Comparison of ENCODE assay signal across 34 cellular contexts in the genomic region with DNA sequence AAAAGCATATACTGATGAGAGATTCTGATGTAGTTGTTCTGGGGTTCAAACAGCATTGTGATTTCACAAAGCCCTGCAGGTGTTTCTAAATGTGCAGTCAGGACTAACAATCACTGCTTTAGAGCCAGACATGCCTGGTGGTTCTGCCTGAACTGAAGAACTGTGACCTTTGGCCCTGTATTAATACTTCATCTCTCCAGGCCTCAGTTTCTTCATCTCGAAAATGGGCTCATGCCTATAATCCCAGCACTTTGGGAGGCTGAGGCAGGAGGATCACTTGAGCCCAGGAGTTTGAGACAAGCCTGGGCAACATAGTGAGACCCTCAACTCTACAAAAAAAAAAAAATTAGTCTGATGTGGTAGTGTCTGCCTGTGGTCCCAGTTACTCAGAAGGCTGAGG. TPM values are rescaled to one million over a fixed set of nuclear protein-coding genes. Genes with fewer than 3 reads are reported as not detected.
"Had no signal": no experiment of that assay in that cellular context is flagged by ENCODE, and none has a peak within 500 bp of the region (broad histone marks: within the 10 kb centered on the region; RNA-seq: fewer than 3 reads in every experiment).

No MANE protein-coding gene starts in this region.

- H3K4me3 Mint-ChIP-seq: activated naive CD4-positive, alpha-beta T cell treated with anti-CD3 and anti-CD28 coated beads, Interleukin-2, amount 50 U/mL, for 24 hours; activated naive CD8-positive, alpha-beta T cell treated with anti-CD3 and anti-CD28 coated beads, Interleukin-2, amount 50 U/mL, for 24 hours; naive B cell; stimulated activated naive B cell treated with anti-CD40 and anti-IgM and Interleukin-4, amounts not matched to agents 10 μg/mL and 1 μg/mL and 100 μg/mL, for 72 hours had no signal

- H3K27me3 Mint-ChIP-seq: activated naive CD4-positive, alpha-beta T cell treated with anti-CD3 and anti-CD28 coated beads, Interleukin-2, amount 50 U/mL, for 24 hours had no signal

- H3K27ac ChIP-seq: colonic mucosa, gastroesophageal sphincter, hepatocyte, ovary, prostate gland, sigmoid colon, stomach, thyroid gland, upper lobe of left lung had no signal

- H3K4me1 ChIP-seq: colonic mucosa, prostate gland had no signal

- H3K9me3 Mint-ChIP-seq: activated naive CD4-positive, alpha-beta T cell treated with anti-CD3 and anti-CD28 coated beads, Interleukin-2, amount 50 U/mL, for 24 hours; activated naive CD8-positive, alpha-beta T cell treated with anti-CD3 and anti-CD28 coated beads, Interleukin-2, amount 50 U/mL, for 24 hours; naive B cell; stimulated activated naive B cell treated with anti-CD40 and anti-IgM and Interleukin-4, amounts not matched to agents 10 μg/mL and 1 μg/mL and 100 μg/mL, for 72 hours had no signal

- H3K27ac Mint-ChIP-seq: activated naive CD8-positive, alpha-beta T cell treated with anti-CD3 and anti-CD28 coated beads, Interleukin-2, amount 50 U/mL, for 24 hours; naive B cell had no signal

- H3K9me3 ChIP-seq: colonic mucosa, gastroesophageal sphincter, ovary, prostate gland, sigmoid colon, SK-N-SH, stomach, thyroid gland, upper lobe of left lung, vagina had no signal

- ATAC-seq: activated naive CD8-positive, alpha-beta T cell treated with anti-CD3 and anti-CD28 coated beads, Interleukin-2, amount 50 U/mL, for 24 hours; gastroesophageal sphincter; left cardiac atrium; stimulated activated naive B cell treated with anti-CD40 and anti-IgM and Interleukin-4, amounts not matched to agents 10 μg/mL and 1 μg/mL and 100 μg/mL, for 72 hours had no signal

- H3K27me3 ChIP-seq: colonic mucosa, ovary, thyroid gland, upper lobe of left lung, vagina had no signal

- DNase-seq: activated CD4-positive, alpha-beta T cell treated with anti-CD3 and anti-CD28 coated beads for 1 hour; activated CD4-positive, alpha-beta T cell treated with anti-CD3 and anti-CD28 coated beads, Interleukin-2, amount 50 U/mL, for 48 hours; activated CD8-positive, alpha-beta memory T cell treated with anti-CD3 and anti-CD28 coated beads, Interleukin-2, amount 50 U/mL, for 48 hours; activated gamma-delta T cell; activated naive CD8-positive, alpha-beta T cell treated with anti-CD3 and anti-CD28 coated beads, Interleukin-2, amount 50 U/mL, for 24 hours; amygdala; colonic mucosa; effector CD8-positive, alpha-beta T cell; erythroblast; left cardiac atrium; mammary epithelial cell; naive B cell; ovary; retina; sigmoid colon; small intestine; stimulated activated CD4-positive, alpha-beta T cell treated with anti-CD3 and anti-CD28 coated beads, Interleukin-4, amount 100 ng/mL, for 24 hours; stimulated activated CD8-positive, alpha-beta memory T cell treated with anti-CD3 and anti-CD28 coated beads, Interleukin-4, amount 100 ng/mL, for 48 hours; stimulated activated naive B cell treated with anti-CD40 and anti-IgM and Interleukin-4, amounts not matched to agents 10 μg/mL and 1 μg/mL and 100 μg/mL, for 72 hours; stomach; SW 1271; T-helper 2 cell; thyroid gland; upper lobe of left lung had no signal

- H3K36me3 Mint-ChIP-seq: activated naive CD4-positive, alpha-beta T cell treated with anti-CD3 and anti-CD28 coated beads, Interleukin-2, amount 50 U/mL, for 24 hours; stimulated activated naive B cell treated with anti-CD40 and anti-IgM and Interleukin-4, amounts not matched to agents 10 μg/mL and 1 μg/mL and 100 μg/mL, for 72 hours had no signal

- H3K4me3 ChIP-seq: colonic mucosa, gastroesophageal sphincter, hepatocyte, ovary, prostate gland, sigmoid colon, stomach, thyroid gland, upper lobe of left lung, vagina had no signal

- H3K36me3 ChIP-seq: colonic mucosa, gastroesophageal sphincter, ovary, prostate gland, sigmoid colon, stomach, thyroid gland, upper lobe of left lung, vagina had no signal

RNA-seq across cellular contexts. Expression of gene DNAI2, which starts 3.9 kb away (rescaled TPM):
- total RNA-seq: bronchial epithelial cell, colonic mucosa, gastroesophageal sphincter, hepatocyte, left cardiac atrium, liver, mammary epithelial cell, sigmoid colon, stomach, vagina had no signal
- polyA plus RNA-seq: hepatocyte, keratinocyte, liver, mammary epithelial cell, neural cell, SK-N-SH, stomach had no signal

RNA-seq across cellular contexts. Expression of gene KIF19, which starts 48.1 kb away (rescaled TPM):
- total RNA-seq: bronchial epithelial cell, mammary epithelial cell had no signal
- polyA plus RNA-seq: keratinocyte, mammary epithelial cell, neural cell, SK-N-SH had no signal
